Comparison of ENCODE assay signal across 9 cellular contexts in the genomic region with DNA sequence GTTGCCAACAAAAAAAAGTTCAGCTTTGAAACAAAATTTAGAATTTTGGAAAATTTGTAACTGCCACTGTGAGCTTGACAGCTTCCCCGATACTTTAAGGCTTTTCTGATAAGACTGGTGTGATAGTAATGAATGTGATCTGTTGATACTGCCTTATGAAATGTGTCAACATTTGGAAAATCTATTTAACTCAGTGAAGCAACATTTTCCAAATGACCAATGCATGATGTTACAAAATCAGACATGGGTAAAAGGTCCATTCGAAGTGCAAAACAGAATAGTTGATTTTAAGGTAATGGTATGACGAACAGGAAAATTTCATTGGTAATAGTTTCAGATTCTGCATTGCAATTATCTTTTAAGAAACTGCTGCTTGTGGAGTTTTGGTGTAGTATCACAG.
"Had no signal": no experiment of that assay in that cellular context is flagged by ENCODE, and none has a peak within 500 bp of the region (broad histone marks: within the 10 kb centered on the region; RNA-seq: fewer than 3 reads in every experiment).

No MANE protein-coding gene starts in this region.

- ATAC-seq: GM23338, K562 had no signal

- H3K27ac ChIP-seq: HL-60, KMS-11 had no signal

- DNase-seq: H9, HCEC 1CT, IMR-90 had no signal

- FAIRE-seq: H1, H54, K562 had no signal

- H3K4me3 ChIP-seq: GM23338, K562 had no signal

- H3K9ac ChIP-seq: KMS-11 had no signal

- H2AFZ ChIP-seq: GM23338 had no signal

- H3K4me2 ChIP-seq: GM23338, KMS-11 had no signal
